ENCODE assay signal across 17 cellular contexts in genomic region chr9:113931140-113931539, GRCh38.
"Had no signal": no experiment of that assay in that cellular context is flagged by ENCODE, and none has a peak within 500 bp of the region (broad histone marks: within the 10 kb centered on the region; RNA-seq: fewer than 3 reads in every experiment).

No MANE protein-coding gene starts in this region.

- H3K36me3 ChIP-seq: cardiac muscle cell, gastroesophageal sphincter, heart right ventricle, spleen, upper lobe of right lung had no signal

- DNase-seq: activated CD4-positive, alpha-beta T cell treated with anti-CD3 and anti-CD28 coated beads, Interleukin-2, amount 50 U/mL, for 1 hour; activated naive CD4-positive, alpha-beta T cell; activated naive CD8-positive, alpha-beta T cell treated with anti-CD3 and anti-CD28 coated beads for 36 hours; activated T-cell treated with anti-CD3 and anti-CD28 coated beads for 4 hours; amniotic stem cell; heart right ventricle; left colon; midbrain; spleen; stimulated activated CD4-positive, alpha-beta T cell treated with anti-CD3 and anti-CD28 coated beads, Interleukin-4, amount 100 ng/mL, for 4 hours; testis; upper lobe of right lung had no signal

- H3K4me3 ChIP-seq: cardiac muscle cell, gastroesophageal sphincter, heart right ventricle, lung, spleen, testis, upper lobe of right lung had no signal

- H3K9me3 ChIP-seq: testis had no signal

- ATAC-seq: esophagus mucosa; gastroesophageal sphincter; heart right ventricle; left colon; stimulated activated memory B cell treated with anti-CD40 and anti-IgM and Interleukin-4, amounts not matched to agents 10 μg/mL and 1 μg/mL and 100 μg/mL, for 72 hours; upper lobe of right lung had no signal

- H3K27ac ChIP-seq: cardiac muscle cell, gastroesophageal sphincter, heart right ventricle, spleen, testis, upper lobe of right lung had no signal

- H3K27me3 ChIP-seq: cardiac muscle cell, gastroesophageal sphincter, heart right ventricle, spleen, testis, upper lobe of right lung had no signal

- H3K4me1 ChIP-seq: spleen, testis had no signal
